ENCODE assay signal across 8 cellular contexts in genomic region chr11:59173080-59173963, GRCh38. TPM values are rescaled to one million over a fixed set of nuclear protein-coding genes. Genes with fewer than 3 reads are reported as not detected.
A peak's percentile ranks its signal among the peaks of the same experiment; 100 is the strongest.
DNase-seq lines count a peak whose midpoint lies in the region; ATAC-seq, FAIRE-seq and TF ChIP-seq lines count a peak whose summit lies in the region.

No MANE protein-coding gene starts in this region.

- H3F3A ChIP-seq in SK-N-SH (replicated peaks; ENCODE audit: insufficient read depth): no peaks in the 10 kb centered on the region

- no peaks in the 10 kb centered on the region for H3K9me3 ChIP-seq in SK-N-SH
- H3K9me3 ChIP-seq in GM12878 (replicated peaks; ENCODE audit: control insufficient read depth, insufficient read depth, low read length): peaks cover 4% of the 10 kb centered on the region; the same call in 2 of the 3 replicates
- no peaks in the 10 kb centered on the region for H3K9me3 ChIP-seq in kidney (ENCODE audit: control insufficient read depth in 1 of 2, low read length in 2 of 2)
- H3K9me3 ChIP-seq in spleen: no peaks in the 10 kb centered on the region

- H2AFZ ChIP-seq in SK-N-SH (ENCODE audit: low read depth) (peak overlapping the region; percentile 63; the same call in 1 of the 2 replicates), GM12878 (ENCODE audit: control insufficient read depth, low read depth, low read length) (peak overlapping the region; percentile 56)

- ATAC-seq in SK-N-SH treated with all-trans-retinoic acid at 6 μM for 48 hours: no peak
- ATAC-seq in GM12878: peak; percentile 27

- BruUV-seq in GM12878 (replicated peaks; lab: Mats Ljungman, UMichigan): TSS peak; percentile 54

- no peak for FAIRE-seq in GM12878 (lab: Jason Lieb, UNC)
- FAIRE-seq in kidney (lab: Jason Lieb, UNC): no peak

- TF ChIP-seq CTCF in SK-N-SH (IDR thresholded peaks at IDR 0.05) (no peak), GM12878 (IDR thresholded peaks at IDR 0.05 in 2 of 3, conservative IDR thresholded peaks at IDR 0.05 in 1 of 3; ENCODE audit: control insufficient read depth in 2 of 3, extremely low read depth in 1 of 3, insufficient read depth in 1 of 3, low read depth in 3 of 3, low read length in 3 of 3) (no peak), kidney (IDR thresholded peaks at IDR 0.05; ENCODE audit: borderline replicate concordance, extremely low read depth, insufficient read depth) (no peak), spleen (IDR thresholded peaks at IDR 0.05 in 8 of 11, conservative IDR thresholded peaks at IDR 0.05 in 3 of 11) (no peak)

- H3K9ac ChIP-seq in SK-N-SH: no peak overlapping the region
- peak overlapping the region; percentile 83 for H3K9ac ChIP-seq in GM12878 (ENCODE audit: control insufficient read depth, insufficient read depth, low read length)
- peak overlapping the region; percentile 51 to 57 for H3K9ac ChIP-seq in kidney (ENCODE audit: low read length in 2 of 2)

- SMC1A ChIA-PET in GM12878 (lab: Charles Lee; ENCODE audit: uncharacterized antibody, unreplicated experiment): interaction anchor here (0.6 to 14.9 kb wide), 11 partner anchors 11 to 256 kb away, joined by 3 to 155 read pairs (median 6); partner anchors contain the start of gene MPEG1

- 28% methylated on average over 29 of the region's 37 CpGs for WGBS in SK-N-SH (ENCODE audit: low lambda C conversion rate)
- 16% methylated on average over 37 of the region's 37 CpGs for WGBS in GM12878 (ENCODE audit: insufficient coverage, insufficient replicate concordance, low lambda C conversion rate, missing lambda C conversion rate)
- WGBS in spleen, 5 donors: 12 to 29% (median 14%) methylated on average over 21 to 37 of the region's 37 CpGs

- intact Hi-C loops in GM12878 (cut with micrococcal nuclease; ENCODE audit: unreplicated experiment): loop anchor here (5.0 kb wide), 1 partner anchor 209 kb away; no protein-coding TSS in a partner anchor
- intact Hi-C loops in kidney (cut with DNase I): loop anchor here (5.0 kb wide), 2 partner anchors 34 to 114 kb away; no protein-coding TSS in a partner anchor
- intact Hi-C loops in spleen (cut with DNase I; ENCODE audit: low total_unique reads): loop anchor here (5.0 kb wide), 3 partner anchors 34 to 259 kb away; no protein-coding TSS in a partner anchor

- no peak overlapping the region for H3K27ac ChIP-seq in SK-N-SH (ENCODE audit: low read depth in 2 of 2, low read length in 1 of 2)
- H3K27ac ChIP-seq in GM12878 (ENCODE audit: control insufficient read depth, insufficient read depth): peak overlapping the region; percentile 84
- peak overlapping the region; percentile 68 to 81 for H3K27ac ChIP-seq in kidney (ENCODE audit: low read depth in 2 of 2, low read length in 2 of 2)
- peak overlapping the region in 7 of 8 donors; percentile 69 to 85 (median 78) for H3K27ac ChIP-seq in spleen

- peak overlapping the region; percentile 100 for H3K4me2 ChIP-seq in SK-N-SH
- peak overlapping the region; percentile 93 for H3K4me2 ChIP-seq in GM12878 (ENCODE audit: control insufficient read depth, insufficient read depth)

- TF ChIP-seq POLR2A in GM12878 (IDR thresholded peaks at IDR 0.05; ENCODE audit: low read depth, low read length) (peak; percentile 40), spleen (IDR thresholded peaks at IDR 0.05) (no peak)

- TF ChIP-seq EP300 in SK-N-SH (IDR thresholded peaks at IDR 0.05; ENCODE audit: borderline replicate concordance in 1 of 2, low read depth in 1 of 2, low read length in 1 of 2) (no peak), GM12878 (IDR thresholded peaks at IDR 0.05; ENCODE audit: borderline replicate concordance in 1 of 2, control insufficient read depth in 1 of 2, low read depth in 2 of 2, low read length in 2 of 2) (no peak)

- no peaks in the 10 kb centered on the region for H3K79me2 ChIP-seq in SK-N-SH (ENCODE audit: insufficient read depth)
- peaks cover 55% of the 10 kb centered on the region for H3K79me2 ChIP-seq in GM12878 (ENCODE audit: control insufficient read depth, insufficient read depth, low read length)

- no peak for TF ChIP-seq RAD21 in SK-N-SH (IDR thresholded peaks at IDR 0.05; ENCODE audit: low read length)
- TF ChIP-seq RAD21 in GM12878 (IDR thresholded peaks at IDR 0.05; ENCODE audit: insufficient read depth, low read depth, low read length): no peak

- H3K27me3 ChIP-seq in SK-N-SH (ENCODE audit: insufficient read depth) (peaks cover 41% of the 10 kb centered on the region), GM12878 (replicated peaks in 1 of 2; ENCODE audit: control insufficient read depth in 2 of 2, insufficient read depth in 2 of 2, low read length in 1 of 2) (no peaks in the 10 kb centered on the region), spleen (replicated peaks in 1 of 7) (peaks cover 0 to 17% (median 0%) of the 10 kb centered on the region in 7 donors)

- CTCF ChIA-PET in SK-N-SH (lab: Yijun Ruan, JAX) (interaction anchor here (1.1 to 6.5 kb wide), 4 partner anchors 12 to 37 kb away, joined by 3 to 58 read pairs (median 10); no protein-coding TSS in a partner anchor), GM12878 (lab: Yijun Ruan, JAX) (interaction anchor here (0.8 to 30.3 kb wide), 9 partner anchors 16 to 258 kb away, joined by 3 to 1180 read pairs (median 6); partner anchors contain the start of gene MPEG1)

- POLR2A ChIA-PET in SK-N-SH (lab: Yijun Ruan, JAX) (interaction anchor here (0.6 kb wide), 1 partner anchor 21 kb away, joined by 3 read pairs; no protein-coding TSS in a partner anchor), GM12878 (lab: Charles Lee) (interaction anchor here (0.6 to 4.3 kb wide), 11 partner anchors 10 to 97 kb away, joined by 3 to 32 read pairs (median 9); no protein-coding TSS in a partner anchor)

- H3K4me3 ChIP-seq in SK-N-SH (ENCODE audit: low read depth in 2 of 2, low read length in 1 of 2) (peak overlapping the region; percentile 48 to 96), GM12878 (peak overlapping the region; percentile 93), kidney (ENCODE audit: low read length in 2 of 2) (peak overlapping the region; percentile 73 to 77), spleen (peak overlapping the region; percentile 52 to 96 (median 86))

- in situ Hi-C loops in GM12878 (cut with MboI): loop anchor here (5.0 to 10.0 kb wide), 3 partner anchors 34 to 381 kb away; no protein-coding TSS in a partner anchor

- H3K4me1 ChIP-seq in SK-N-SH (ENCODE audit: control insufficient read depth in 1 of 2, insufficient read depth in 2 of 2, low read depth in 1 of 2, low read length in 1 of 2): peaks cover 0 to 12% of the 10 kb centered on the region in 2 experiments; a peak in 1 of 4 replicates
- peaks cover 6% of the 10 kb centered on the region for H3K4me1 ChIP-seq in GM12878 (ENCODE audit: control insufficient read depth, insufficient read depth, low read length)
- H3K4me1 ChIP-seq in kidney (ENCODE audit: control insufficient read depth in 1 of 2, insufficient read depth in 1 of 2, low read depth in 1 of 2, low read length in 2 of 2): peaks cover 10 to 29% of the 10 kb centered on the region in 2 donors
- peaks cover 3 to 42% (median 24%) of the 10 kb centered on the region in 6 donors for H3K4me1 ChIP-seq in spleen

- no peaks in the 10 kb centered on the region for H3K36me3 ChIP-seq in SK-N-SH (replicated peaks in 1 of 2; ENCODE audit: control insufficient read depth in 1 of 2, insufficient read depth in 2 of 2, low read length in 1 of 2)
- no peaks in the 10 kb centered on the region for H3K36me3 ChIP-seq in GM12878 (ENCODE audit: control insufficient read depth in 2 of 2, insufficient read depth in 2 of 2, low read length in 1 of 2)
- H3K36me3 ChIP-seq in kidney (ENCODE audit: control insufficient read depth in 1 of 2, insufficient read depth in 2 of 2, low read length in 2 of 2): no peaks in the 10 kb centered on the region
- peaks cover 0 to 5% (median 0%) of the 10 kb centered on the region in 6 donors for H3K36me3 ChIP-seq in spleen

- H4K20me1 ChIP-seq in SK-N-SH (ENCODE audit: insufficient read depth) (no peaks in the 10 kb centered on the region), GM12878 (ENCODE audit: control insufficient read depth, insufficient read depth) (no peaks in the 10 kb centered on the region)

- RAD21 ChIA-PET in GM12878 (lab: Charles Lee; ENCODE audit: unreplicated experiment): interaction anchor here (0.8 to 9.0 kb wide), 15 partner anchors 10 to 110 kb away, joined by 3 to 183 read pairs (median 6); partner anchors contain the start of gene MPEG1

- H3K9me2 ChIP-seq in SK-N-SH: no peaks in the 10 kb centered on the region

- DNase-seq in SK-N-SH (peak; percentile 36), LHCN-M2 (ENCODE audit: low read depth) (peak; percentile 10), GM12878 (ENCODE audit: low read depth, low spot score) (no peak), kidney (peak; percentile 81), spleen (peak; percentile 86), GDM1 (lab: John Stamatoyannopoulos, UW) (no peak), SW 1271 (lab: John Stamatoyannopoulos, UW) (no peak)

RNA-seq across cellular contexts. Expression of gene DTX4, which starts 1.4 kb away (rescaled TPM):
- 0.02 and 0.05 TPM in 2 replicates for polyA plus RNA-seq in SK-N-SH (2012; rRNA removed)
- polyA plus RNA-seq in SK-N-SH (2012; cell fraction: cytosol; rRNA removed): 0.04 and 0.08 TPM in 2 replicates
- polyA plus RNA-seq in SK-N-SH (2012; cell fraction: nucleus; rRNA removed): 0.11 and 0.27 TPM in 2 replicates
- 0.38 and 1.2 TPM in 2 replicates for total RNA-seq in LHCN-M2 (2014; rRNA removed)
- polyA plus RNA-seq in LHCN-M2 (2012): 4.3 TPM
- total RNA-seq in GM12878 (2013; cell fraction: nucleolus; rRNA removed): 258 and 287 TPM in 2 replicates
- total RNA-seq in GM12878 (2014; rRNA removed): 11.9 and 14.2 TPM in 2 replicates
- total RNA-seq in GM12878 (2014; rRNA removed; fragmentation: Illumina TruSeq; extraction: Trizol): 8.7 and 10.3 TPM in 2 replicates
- 25.8 and 27.9 TPM in 2 replicates for total RNA-seq in GM12878 (2021)
- polyA plus RNA-seq in GM12878 (2011; ENCODE audit: low read depth): 18.7 TPM
- 10.6 and 17.4 TPM in 2 replicates for polyA plus RNA-seq in GM12878 (2011; rRNA removed)
- polyA plus RNA-seq in GM12878 (2011; cell fraction: cytosol; rRNA removed): 20.6 and 27.1 TPM in 2 replicates
- 137 and 150 TPM in 2 replicates for polyA plus RNA-seq in GM12878 (2011; cell fraction: nucleus; rRNA removed)
- 20.5 and 31.1 TPM in 2 replicates for polyA plus RNA-seq in GM12878 (2012)
- 19.4 TPM in 2 replicates for polyA plus RNA-seq in GM12878 (2014; fragmentation: Illumina TruSeq; extraction: Trizol)
- 1 to 10 TPM; 5.9 to 6.9 TPM for polyA plus RNA-seq in GM12878 (2014; fragmentation: Nextera tagmentation; extraction: Ambion mirVana)
- 10.6 and 11.2 TPM in 2 replicates for polyA plus RNA-seq in GM12878 (2014; rRNA removed)
- 1 to 10 TPM; 3.8 to 6.3 TPM for polyA plus RNA-seq in GM12878 (2016; fragmentation: Nextera tagmentation; extraction: Ambion mirVana)
- 29.2 and 46.7 TPM in 2 replicates for polyA minus RNA-seq in GM12878 (2011; rRNA and poly(A)+ RNA removed)
- polyA minus RNA-seq in GM12878 (2011; cell fraction: cytosol; rRNA and poly(A)+ RNA removed): 16.0 and 19.2 TPM in 2 replicates
- 75.1 and 91.1 TPM in 2 replicates for polyA minus RNA-seq in GM12878 (2011; cell fraction: nucleus; rRNA and poly(A)+ RNA removed)
- total RNA-seq in kidney: 21.8 TPM
- 7.2 TPM for polyA plus RNA-seq in kidney (ENCODE audit: insufficient read depth, low read depth, low replicate concordance)
- 10 to 100 TPM in 5 of 7 donors, 1 to 10 TPM in 2; 8.3 to 19.1 (median 14.4) TPM for total RNA-seq in spleen
- 1 to 10 TPM; 3.9 to 4.9 (median 4.0) TPM for polyA plus RNA-seq in spleen

RNA-seq across cellular contexts. Expression of gene FAM111A, which starts 30.7 kb away (rescaled TPM):
- polyA plus RNA-seq in SK-N-SH (2012; rRNA removed) (5.9 and 8.7 TPM in 2 replicates), GM12878 (2011; rRNA removed) (79.3 and 114 TPM in 2 replicates), GM12878 (2014; fragmentation: Illumina TruSeq; extraction: Trizol) (83.6 and 102 TPM in 2 replicates), GM12878 (2014; fragmentation: Nextera tagmentation; extraction: Ambion mirVana) (10 to 100 TPM; 26.6 to 41.6 TPM), GM12878 (2014; rRNA removed) (64.7 and 64.9 TPM in 2 replicates), GM12878 (2016; fragmentation: Nextera tagmentation; extraction: Ambion mirVana) (10 to 100 TPM; 53.0 to 68.6 TPM), kidney (ENCODE audit: insufficient read depth, low read depth, low replicate concordance) (14.2 TPM), spleen (10 to 100 TPM; 28.3 to 60.7 (median 51.4) TPM)
- 5.3 and 5.4 TPM in 2 replicates for polyA plus RNA-seq in SK-N-SH (2012; cell fraction: cytosol; rRNA removed)
- 20.5 and 35.0 TPM in 2 replicates for polyA plus RNA-seq in SK-N-SH (2012; cell fraction: nucleus; rRNA removed)
- total RNA-seq in LHCN-M2 (2014; rRNA removed) (80.3 and 80.8 TPM in 2 replicates), GM12878 (2014; rRNA removed) (69.1 and 95.4 TPM in 2 replicates), GM12878 (2014; rRNA removed; fragmentation: Illumina TruSeq; extraction: Trizol) (93.8 and 95.0 TPM in 2 replicates), GM12878 (2021) (58.3 and 66.5 TPM in 2 replicates), kidney (42.2 TPM), spleen (100 to 1,000 TPM in 1 of 7 donors, 10 to 100 TPM in 6; 54.7 to 130 (median 67.2) TPM)
- polyA plus RNA-seq in LHCN-M2 (2012): 12.4 TPM
- 147 and 148 TPM in 2 replicates for total RNA-seq in GM12878 (2013; cell fraction: nucleolus; rRNA removed)
- polyA plus RNA-seq in GM12878 (2011; ENCODE audit: low read depth): 23.7 TPM
- 37.7 and 38.6 TPM in 2 replicates for polyA plus RNA-seq in GM12878 (2011; cell fraction: cytosol; rRNA removed)
- polyA plus RNA-seq in GM12878 (2011; cell fraction: nucleus; rRNA removed): 111 and 114 TPM in 2 replicates
- 33.9 and 43.9 TPM in 2 replicates for polyA plus RNA-seq in GM12878 (2012)
- 46.1 and 53.8 TPM in 2 replicates for polyA minus RNA-seq in GM12878 (2011; rRNA and poly(A)+ RNA removed)
- polyA minus RNA-seq in GM12878 (2011; cell fraction: cytosol; rRNA and poly(A)+ RNA removed): 16.8 and 22.4 TPM in 2 replicates
- polyA minus RNA-seq in GM12878 (2011; cell fraction: nucleus; rRNA and poly(A)+ RNA removed): 45.1 and 57.6 TPM in 2 replicates

RNA-seq across cellular contexts. Expression of gene MPEG1, which starts 39.4 kb away (rescaled TPM):
- polyA plus RNA-seq in SK-N-SH (2012; rRNA removed) (not detected in 2 replicates), GM12878 (2011; rRNA removed) (0.03 TPM in 1 of 2 replicates, not detected in the other), GM12878 (2014; fragmentation: Illumina TruSeq; extraction: Trizol) (14.2 and 15.6 TPM in 2 replicates), GM12878 (2014; fragmentation: Nextera tagmentation; extraction: Ambion mirVana) (1 to 10 TPM; 2.0 to 2.1 TPM), GM12878 (2014; rRNA removed) (10.4 and 11.7 TPM in 2 replicates), GM12878 (2016; fragmentation: Nextera tagmentation; extraction: Ambion mirVana) (1 to 10 TPM; 1.3 to 2.5 TPM), kidney (ENCODE audit: insufficient read depth, low read depth, low replicate concordance) (2.6 TPM), spleen (10 to 100 TPM; 46.0 to 61.4 (median 58.6) TPM)
- not detected in 2 replicates for polyA plus RNA-seq in SK-N-SH (2012; cell fraction: cytosol; rRNA removed)
- not detected in 2 replicates for polyA plus RNA-seq in SK-N-SH (2012; cell fraction: nucleus; rRNA removed)
- total RNA-seq in LHCN-M2 (2014; rRNA removed) (not detected in 2 replicates), GM12878 (2014; rRNA removed) (14.6 and 15.4 TPM in 2 replicates), GM12878 (2014; rRNA removed; fragmentation: Illumina TruSeq; extraction: Trizol) (13.5 and 14.4 TPM in 2 replicates), GM12878 (2021) (10.7 and 12.3 TPM in 2 replicates), kidney (33.1 TPM), spleen (100 to 1,000 TPM; 195 to 410 (median 317) TPM)
- not detected for polyA plus RNA-seq in LHCN-M2 (2012)
- 64.0 and 69.8 TPM in 2 replicates for total RNA-seq in GM12878 (2013; cell fraction: nucleolus; rRNA removed)
- polyA plus RNA-seq in GM12878 (2011; ENCODE audit: low read depth): 8.5 TPM
- polyA plus RNA-seq in GM12878 (2011; cell fraction: cytosol; rRNA removed): 0.02 and 0.03 TPM in 2 replicates
- 0.03 TPM in 2 replicates for polyA plus RNA-seq in GM12878 (2011; cell fraction: nucleus; rRNA removed)
- 9.1 and 9.7 TPM in 2 replicates for polyA plus RNA-seq in GM12878 (2012)
- 0.05 TPM in 1 of 2 replicates, not detected in the other for polyA minus RNA-seq in GM12878 (2011; rRNA and poly(A)+ RNA removed)
- polyA minus RNA-seq in GM12878 (2011; cell fraction: cytosol; rRNA and poly(A)+ RNA removed): not detected in 2 replicates
- under 0.01 TPM in 1 of 2 replicates, not detected in the other for polyA minus RNA-seq in GM12878 (2011; cell fraction: nucleus; rRNA and poly(A)+ RNA removed)

Comparison
In these comparisons a context has a peak if more than half of its experiments do, and no peak if none do; other contexts are left out.
1. DNase-seq: peak in SK-N-SH (single experiment), LHCN-M2 (single experiment), kidney (single experiment) and spleen (single experiment); none in GM12878 (single experiment), GDM1 (single experiment) and SW 1271 (0 of 2).
2. H3K27ac ChIP-seq: peak in GM12878 (single experiment), kidney (2 of 2) and spleen (7 of 8); none in SK-N-SH (0 of 2).
3. RNA of gene MPEG1, which starts 39.4 kb away (total RNA-seq): 195 to 410 TPM in spleen, 33.1 TPM in kidney (single experiment) and 10.7 to 69.8 TPM in GM12878; not detected in LHCN-M2; every median in the first group is over 10 times any median in the second.
4. Of the 26 proteins assayed by ChIP-seq in both GM12878 and SK-N-SH: peak only in GM12878: FOXM1, POLR2AphosphoS5, TAF1 and YY1; only in SK-N-SH: none; in both: none; in neither: 22.
5. Peak in every context shown above with its lines, with median percentiles within 50 percentile points of each other: H3K4me3 ChIP-seq.